In genomic region chr2:181657379-181657778, GRCh38 we compare ENCODE assay signal across 9 cellular contexts. TPM values are rescaled to one million over a fixed set of nuclear protein-coding genes. Genes with fewer than 3 reads are reported as not detected.
A peak's percentile ranks its signal among the peaks of the same experiment; 100 is the strongest.
DNase-seq lines count a peak whose midpoint lies in the region; ATAC-seq and TF ChIP-seq lines count a peak whose summit lies in the region.
"Had no signal": no experiment of that assay in that cellular context is flagged by ENCODE, and none has a peak within 500 bp of the region (broad histone marks: within the 10 kb centered on the region; RNA-seq: fewer than 3 reads in every experiment).

No MANE protein-coding gene starts in this region.

- no peaks in the 10 kb centered on the region for H3K9me2 ChIP-seq in SK-N-SH

- H3K27ac ChIP-seq in SK-N-SH (ENCODE audit: low read depth in 2 of 2, low read length in 1 of 2): no peak overlapping the region

- DNase-seq in NCI-H2171 treated with DMSO at 0.1 percent for 48 hours (lab: John Stamatoyannopoulos, UW) (peak; percentile 60), NCI-H2171 (lab: John Stamatoyannopoulos, UW) (no peak), SK-N-SH (no peak), foreskin fibroblast (no peak), NCI-H524 treated with DMSO at 0.1 percent for 48 hours (lab: John Stamatoyannopoulos, UW) (no peak)

- no peaks in the 10 kb centered on the region for H3F3A ChIP-seq in SK-N-SH (replicated peaks; ENCODE audit: insufficient read depth)

- H3K79me2 ChIP-seq in SK-N-SH (ENCODE audit: insufficient read depth): no peaks in the 10 kb centered on the region

- H2AFZ ChIP-seq in SK-N-SH (ENCODE audit: low read depth): no peak overlapping the region

- H3K4me3 ChIP-seq in SK-N-SH (ENCODE audit: low read depth in 2 of 2, low read length in 1 of 2) (peak overlapping the region; percentile 46 to 55; a peak in 3 of 4 replicates), foreskin fibroblast (ENCODE audit: low read depth in 1 of 2, low read length in 2 of 2) (peak overlapping the region; percentile 49 to 52), skeletal muscle satellite cell (ENCODE audit: low read length) (peak overlapping the region; percentile 77)

- no peaks in the 10 kb centered on the region for H3K36me3 ChIP-seq in SK-N-SH (replicated peaks in 1 of 2; ENCODE audit: control insufficient read depth in 1 of 2, insufficient read depth in 2 of 2, low read length in 1 of 2)
- H3K36me3 ChIP-seq in skeletal muscle satellite cell (ENCODE audit: insufficient read depth, low read length): no peaks in the 10 kb centered on the region

- peaks cover 0 to 8% of the 10 kb centered on the region in 2 experiments; a peak in 1 of 4 replicates for H3K4me1 ChIP-seq in SK-N-SH (ENCODE audit: control insufficient read depth in 1 of 2, insufficient read depth in 2 of 2, low read depth in 1 of 2, low read length in 1 of 2)
- peaks cover 7% of the 10 kb centered on the region for H3K4me1 ChIP-seq in skeletal muscle satellite cell (ENCODE audit: control insufficient read depth, insufficient read depth, low read length)

- no peaks in the 10 kb centered on the region for H4K20me1 ChIP-seq in SK-N-SH (ENCODE audit: insufficient read depth)

- CTCF ChIA-PET in SK-N-SH (lab: Yijun Ruan, JAX): interaction anchor here (0.6 to 2.5 kb wide), 8 partner anchors 9 to 1580 kb away, joined by 3 to 11 read pairs (median 3); no protein-coding TSS in a partner anchor

- H3K4me2 ChIP-seq in SK-N-SH (peak overlapping the region; percentile 73; the same call in 1 of the 2 replicates), skeletal muscle satellite cell (ENCODE audit: low read length) (peak overlapping the region; percentile 95)

- no peak for TF ChIP-seq EP300 in SK-N-SH (IDR thresholded peaks at IDR 0.05; ENCODE audit: borderline replicate concordance in 1 of 2, low read depth in 1 of 2, low read length in 1 of 2)

- H3K27me3 ChIP-seq in SK-N-SH (ENCODE audit: insufficient read depth) (no peaks in the 10 kb centered on the region), skeletal muscle satellite cell (ENCODE audit: control insufficient read depth, insufficient read depth, low read length) (peaks cover 23% of the 10 kb centered on the region)

- H3K9ac ChIP-seq in SK-N-SH (no peak overlapping the region), skeletal muscle satellite cell (ENCODE audit: low read depth, low read length) (no peak overlapping the region)

- ATAC-seq in HG03571 (IDR thresholded peaks at IDR 0.05; ENCODE audit: unreplicated experiment): no peak
- no peak for ATAC-seq in HG02623 (IDR thresholded peaks at IDR 0.05; ENCODE audit: unreplicated experiment)

- TF ChIP-seq RAD21 in SK-N-SH (IDR thresholded peaks at IDR 0.05; ENCODE audit: low read length): no peak

- H3K9me3 ChIP-seq in SK-N-SH (no peaks in the 10 kb centered on the region), skeletal muscle satellite cell (replicated peaks; ENCODE audit: low read length) (no peaks in the 10 kb centered on the region)

- 94% methylated on average over 4 of the region's 4 CpGs for whole genome bisulfite sequencing in SK-N-SH (ENCODE audit: low lambda C conversion rate)

- TF ChIP-seq CTCF in SK-N-SH (IDR thresholded peaks at IDR 0.05) (no peak), foreskin fibroblast (IDR thresholded peaks at IDR 0.05; ENCODE audit: low read depth, low read length) (no peak)

- POLR2A ChIA-PET in SK-N-SH (lab: Yijun Ruan, JAX): no interaction called here

TF ChIP-seq in SK-N-SH, 30 proteins besides CTCF, POLR2A, EP300 and RAD21:
- TF ChIP-seq ELF1 (IDR thresholded peaks at IDR 0.05) (no peak), EZH2phosphoT487 (IDR thresholded peaks at IDR 0.05; ENCODE audit: borderline replicate concordance, low read depth) (no peak), NRF1 (IDR thresholded peaks at IDR 0.05; ENCODE audit: low read depth, low read length) (no peak), TAF1 (IDR thresholded peaks at IDR 0.05; ENCODE audit: borderline replicate concordance, low read depth, low read length) (no peak), CHD2 (IDR thresholded peaks at IDR 0.05; ENCODE audit: low read length, partially characterized antibody) (no peak), MEF2A (IDR thresholded peaks at IDR 0.05; ENCODE audit: borderline replicate concordance, low read depth) (no peak), MXI1 (IDR thresholded peaks at IDR 0.05; ENCODE audit: low read depth, low read length) (no peak), GATA2 (CRISPR knock-in tag; IDR thresholded peaks at IDR 0.05) (no peak), YY1 (IDR thresholded peaks at IDR 0.05; ENCODE audit: low read depth) (no peak), RCOR1 (IDR thresholded peaks at IDR 0.05; ENCODE audit: low read length) (no peak)
- TF ChIP-seq, protein P1, sequence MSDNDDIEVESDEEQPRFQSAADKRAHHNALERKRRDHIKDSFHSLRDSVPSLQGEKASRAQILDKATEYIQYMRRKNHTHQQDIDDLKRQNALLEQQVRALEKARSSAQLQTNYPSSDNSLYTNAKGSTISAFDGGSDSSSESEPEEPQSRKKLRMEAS (IDR thresholded peaks at IDR 0.05; ENCODE audit: low read depth): no peak
TF ChIP-seq in SK-N-SH: peak in this region for 0.

RNA-seq across cellular contexts. Expression of gene CERKL, which starts 0.5 kb away (rescaled TPM):
- polyA plus RNA-seq in SK-N-SH (2012; rRNA removed): 0.05 and 0.07 TPM in 2 replicates
- 0.08 and 0.09 TPM in 2 replicates for polyA plus RNA-seq in SK-N-SH (2012; cell fraction: cytosol; rRNA removed)
- 0.02 and 0.07 TPM in 2 replicates for polyA plus RNA-seq in SK-N-SH (2012; cell fraction: nucleus; rRNA removed)
- not detected in 2 replicates for total RNA-seq in skeletal muscle satellite cell (2012; rRNA removed)

RNA-seq across cellular contexts. Expression of gene NEUROD1, which starts 22.9 kb away (rescaled TPM):
- 0.02 and 0.03 TPM in 2 replicates for polyA plus RNA-seq in SK-N-SH (2012; rRNA removed)
- polyA plus RNA-seq in SK-N-SH (2012; cell fraction: cytosol; rRNA removed): 0.01 and 0.08 TPM in 2 replicates
- polyA plus RNA-seq in SK-N-SH (2012; cell fraction: nucleus; rRNA removed): 0.02 and 0.06 TPM in 2 replicates
- total RNA-seq in skeletal muscle satellite cell (2012; rRNA removed): not detected in 2 replicates
- polyA plus RNA-seq: lung had no signal
